Comparison of ENCODE assay signal across 13 cellular contexts in genomic region chr9:133492061-133493021, GRCh38. TPM values are rescaled to one million over a fixed set of nuclear protein-coding genes. Genes with fewer than 3 reads are reported as not detected.
DNase-seq lines count a peak whose midpoint lies in the region; TF ChIP-seq lines count a peak whose summit lies in the region.
"Had no signal": no experiment of that assay in that cellular context is flagged by ENCODE, and none has a peak within 500 bp of the region (broad histone marks: within the 10 kb centered on the region; RNA-seq: fewer than 3 reads in every experiment).

No MANE protein-coding gene starts in this region.

- peaks cover 31% of the 10 kb centered on the region for H3K4me1 Mint-ChIP-seq in nephron
- H3K4me1 Mint-ChIP-seq: activated T-helper 17 cell treated with anti-CD3 and anti-CD28 coated beads, Interleukin-2, amount 50 U/mL, for 72 hours had no signal

- no peak overlapping the region for H3K4me2 ChIP-seq in mesendoderm (ENCODE audit: low read length)

- no peaks in the 10 kb centered on the region for H3K9me3 Mint-ChIP-seq in nephron
- H3K9me3 Mint-ChIP-seq: activated T-helper 17 cell treated with anti-CD3 and anti-CD28 coated beads, Interleukin-2, amount 50 U/mL, for 72 hours; HFFc6 had no signal

- no peak overlapping the region for H2BK5ac ChIP-seq in mesendoderm (ENCODE audit: low read length)

- no peak overlapping the region for H3K9ac ChIP-seq in mesendoderm (ENCODE audit: low read length)

- H3K4me3 Mint-ChIP-seq in nephron, result peak overlapping the region in 2 of 3 experiments; percentile 12 to 19
- H3K4me3 Mint-ChIP-seq: activated T-helper 17 cell treated with anti-CD3 and anti-CD28 coated beads, Interleukin-2, amount 50 U/mL, for 72 hours; HFFc6 had no signal

- H3K4me3 ChIP-seq in epithelial cell of esophagus (ENCODE audit: low read length) (no peak overlapping the region), mesendoderm (ENCODE audit: low read length) (no peak overlapping the region)
- H3K4me3 ChIP-seq: left lung had no signal

- H3K79me1 ChIP-seq in mesendoderm (ENCODE audit: low read length), result no peaks in the 10 kb centered on the region

- no peak overlapping the region for H2BK120ac ChIP-seq in mesendoderm (ENCODE audit: low read depth, low read length)

- peak; percentile 55 for DNase-seq in AG08396 (ENCODE audit: low spot score)
- peak; percentile 3 for DNase-seq in NCI-H446 treated with DMSO at 0.1 percent for 48 hours (lab: John Stamatoyannopoulos, UW)
- peak; percentile 28 for DNase-seq in epithelial cell of esophagus (ENCODE audit: low read depth)
- no peak for DNase-seq in HCEC 1CT
- no peak for DNase-seq in NCI-H82 treated with DMSO at 0.1 percent for 48 hours (lab: John Stamatoyannopoulos, UW; ENCODE audit: unreplicated experiment)
- DNase-seq in NCI-H526 treated with DMSO at 0.1 percent for 48 hours (lab: John Stamatoyannopoulos, UW), result no peak
- DNase-seq in mesendoderm, result no peak
- DNase-seq: AML-193, HFFc6, KBM-7 had no signal

- no peak overlapping the region for H2AK5ac ChIP-seq in mesendoderm (ENCODE audit: low read length)

- H2BK15ac ChIP-seq in mesendoderm (replicated peaks; ENCODE audit: low read depth), result no peak overlapping the region

- no peak overlapping the region for H4K8ac ChIP-seq in mesendoderm (ENCODE audit: low read depth, low read length)

- TF ChIP-seq CTCF in epithelial cell of esophagus (IDR thresholded peaks at IDR 0.05; ENCODE audit: insufficient read depth, low read depth, low read length, missing control alignments) (no peak), nephron (IDR thresholded peaks at IDR 0.05; ENCODE audit: unreplicated experiment in 3 of 3) (no peak)

- no peaks in the 10 kb centered on the region for H3K36me3 ChIP-seq in mesendoderm (ENCODE audit: control insufficient read depth, insufficient read depth, low read length)
- H3K36me3 ChIP-seq: left lung had no signal

- peaks cover 10% of the 10 kb centered on the region for H3K27me3 Mint-ChIP-seq in nephron (ENCODE audit: low read depth)
- H3K27me3 Mint-ChIP-seq: activated T-helper 17 cell treated with anti-CD3 and anti-CD28 coated beads, Interleukin-2, amount 50 U/mL, for 72 hours had no signal

- H3K4ac ChIP-seq in mesendoderm (ENCODE audit: low read depth, low read length), result no peak overlapping the region

- peak overlapping the region; percentile 42 to 90 (median 89) for H3K27ac Mint-ChIP-seq in nephron
- H3K27ac Mint-ChIP-seq: activated T-helper 17 cell treated with anti-CD3 and anti-CD28 coated beads, Interleukin-2, amount 50 U/mL, for 72 hours; HFFc6 had no signal

- no CpG with 5 or more reads among the region's 33 CpGs for WGBS in mesendoderm (ENCODE audit: extremely low coverage, insufficient coverage, low lambda C conversion rate)

- no peaks in the 10 kb centered on the region for H3K27me3 ChIP-seq in mesendoderm (ENCODE audit: insufficient read depth, low read length, poor library complexity)

- no peak overlapping the region for H3K27ac ChIP-seq in mesendoderm (ENCODE audit: low read depth, low read length)
- H3K27ac ChIP-seq: left lung had no signal

- no peak overlapping the region for H3K23ac ChIP-seq in mesendoderm (ENCODE audit: low read length)

- H3K56ac ChIP-seq in mesendoderm (ENCODE audit: low read length), result no peak overlapping the region

- H3K79me2 ChIP-seq in mesendoderm (ENCODE audit: control insufficient read depth, insufficient read depth, low read length), result no peaks in the 10 kb centered on the region

- no peaks in the 10 kb centered on the region for H3K36me3 Mint-ChIP-seq in nephron (ENCODE audit: low read depth)

- H3K4me1 ChIP-seq in mesendoderm (ENCODE audit: control insufficient read depth, low read depth, low read length), result no peaks in the 10 kb centered on the region

- no peak overlapping the region for H4K5ac ChIP-seq in mesendoderm (ENCODE audit: low read length)

- H3K18ac ChIP-seq in mesendoderm (ENCODE audit: low read length), result no peak overlapping the region

RNA-seq across cellular contexts. Expression of gene SLC2A6, which starts 13.4 kb away (rescaled TPM):
- 12.9 TPM for polyA plus RNA-seq in mesendoderm (2013, experiment 1 of 2)
- 12.7 TPM for polyA plus RNA-seq in mesendoderm (2013, experiment 2 of 2)

RNA-seq across cellular contexts. Expression of gene MYMK, which starts 32.4 kb away (rescaled TPM):
- not detected for polyA plus RNA-seq in mesendoderm (2013, experiment 1 of 2)
- polyA plus RNA-seq in mesendoderm (2013, experiment 2 of 2), result 0.08 TPM

RNA-seq across cellular contexts. Expression of gene CACFD1, which starts 32.6 kb away (rescaled TPM):
- 3.4 TPM for polyA plus RNA-seq in mesendoderm (2013, experiment 1 of 2)
- polyA plus RNA-seq in mesendoderm (2013, experiment 2 of 2), result 4.1 TPM

RNA-seq across cellular contexts. Expression of gene ADAMTSL2, which starts 42.2 kb away (rescaled TPM):
- polyA plus RNA-seq in mesendoderm (2013, experiment 1 of 2), result 0.32 TPM
- 0.29 TPM for polyA plus RNA-seq in mesendoderm (2013, experiment 2 of 2)

Comparison
In these comparisons a context has a peak if more than half of its experiments do, and no peak if none do; other contexts are left out.
1. DNase-seq: peak in AG08396 (single experiment), NCI-H446 treated with DMSO at 0.1 percent for 48 hours (single experiment) and epithelial cell of esophagus (single experiment); none in HCEC 1CT (single experiment), NCI-H82 treated with DMSO at 0.1 percent for 48 hours (single experiment), NCI-H526 treated with DMSO at 0.1 percent for 48 hours (single experiment) and mesendoderm (single experiment).